ENCODE assay signal across 25 cellular contexts in the genomic region with DNA sequence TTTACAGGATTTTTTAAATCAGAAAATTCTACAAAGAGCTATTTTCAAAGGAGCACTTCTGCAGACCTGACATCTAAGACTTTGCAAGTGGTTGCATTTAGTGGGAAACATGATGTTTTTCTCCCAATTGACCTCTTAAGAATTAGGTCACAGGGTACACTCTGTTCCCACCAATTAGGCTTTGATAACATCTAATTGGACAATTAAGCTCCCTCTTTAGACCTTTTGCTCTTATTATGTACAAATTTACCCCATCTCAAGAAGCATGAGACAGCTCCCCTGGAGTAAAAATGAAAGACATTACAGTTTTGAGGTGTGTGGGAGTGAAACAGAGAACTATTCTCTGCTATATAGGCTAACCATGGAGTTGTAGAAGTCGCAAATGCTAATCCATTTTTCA.
"Had no signal": no experiment of that assay in that cellular context is flagged by ENCODE, and none has a peak within 500 bp of the region (broad histone marks: within the 10 kb centered on the region; RNA-seq: fewer than 3 reads in every experiment).

No MANE protein-coding gene starts in this region.

- ATAC-seq: activated naive CD4-positive, alpha-beta T cell treated with anti-CD3 and anti-CD28 coated beads, Interleukin-2, amount 50 U/mL, for 72 hours; activated T-cell treated with anti-CD3 and anti-CD28 coated beads, Interleukin-2, amount 50 U/mL, for 72 hours; gastroesophageal sphincter; heart right ventricle; WTC11 had no signal

- H3K9me3 Mint-ChIP-seq: activated CD4-positive, alpha-beta memory T cell treated with anti-CD3 and anti-CD28 coated beads, Interleukin-2, amount 10 ng/mL, durations not matched to agents 7 days and 5 days; activated naive CD4-positive, alpha-beta T cell treated with anti-CD3 and anti-CD28 coated beads, Interleukin-2, amount 10 ng/mL, durations not matched to agents 7 days and 5 days; activated naive CD4-positive, alpha-beta T cell treated with anti-CD3 and anti-CD28 coated beads, Interleukin-2, amount 50 U/mL, for 72 hours; activated naive CD8-positive, alpha-beta T cell treated with anti-CD3 and anti-CD28 coated beads, Interleukin-2, amount 10 ng/mL, durations not matched to agents 7 days and 5 days; activated T-cell treated with anti-CD3 and anti-CD28 coated beads, Interleukin-2, amount 50 U/mL, for 24 hours; activated T-cell treated with anti-CD3 and anti-CD28 coated beads, Interleukin-2, amount 50 U/mL, for 72 hours; WTC11 had no signal

- H3K36me3 Mint-ChIP-seq: activated naive CD4-positive, alpha-beta T cell treated with anti-CD3 and anti-CD28 coated beads, Interleukin-2, amount 10 ng/mL, durations not matched to agents 7 days and 5 days; activated naive CD4-positive, alpha-beta T cell treated with anti-CD3 and anti-CD28 coated beads, Interleukin-2, amount 50 U/mL, for 72 hours; brain; WTC11 had no signal

- H3K4me3 Mint-ChIP-seq: activated CD4-positive, alpha-beta memory T cell treated with anti-CD3 and anti-CD28 coated beads, Interleukin-2, amount 10 ng/mL, durations not matched to agents 7 days and 5 days; activated CD4-positive, alpha-beta T cell treated with anti-CD3 and anti-CD28 coated beads, Interleukin-2, amount 10 ng/mL, durations not matched to agents 7 days and 5 days; activated naive CD4-positive, alpha-beta T cell treated with anti-CD3 and anti-CD28 coated beads, Interleukin-2, amount 10 ng/mL, durations not matched to agents 7 days and 5 days; activated naive CD8-positive, alpha-beta T cell treated with anti-CD3 and anti-CD28 coated beads, Interleukin-2, amount 10 ng/mL, durations not matched to agents 7 days and 5 days; activated T-cell treated with anti-CD3 and anti-CD28 coated beads, Interleukin-2, amount 50 U/mL, for 24 hours; activated T-cell treated with anti-CD3 and anti-CD28 coated beads, Interleukin-2, amount 50 U/mL, for 72 hours; brain; WTC11 had no signal

- H3K27me3 Mint-ChIP-seq: activated CD4-positive, alpha-beta memory T cell treated with anti-CD3 and anti-CD28 coated beads, Interleukin-2, amount 10 ng/mL, durations not matched to agents 7 days and 5 days; activated CD4-positive, alpha-beta T cell treated with anti-CD3 and anti-CD28 coated beads, Interleukin-2, amount 10 ng/mL, durations not matched to agents 7 days and 5 days; activated naive CD4-positive, alpha-beta T cell treated with anti-CD3 and anti-CD28 coated beads, Interleukin-2, amount 10 ng/mL, durations not matched to agents 7 days and 5 days; activated naive CD8-positive, alpha-beta T cell treated with anti-CD3 and anti-CD28 coated beads, Interleukin-2, amount 10 ng/mL, durations not matched to agents 7 days and 5 days; activated T-cell treated with anti-CD3 and anti-CD28 coated beads, Interleukin-2, amount 50 U/mL, for 24 hours had no signal

- DNase-seq: activated CD4-positive, alpha-beta memory T cell treated with anti-CD3 and anti-CD28 coated beads, Interleukin-2, amount 10 ng/mL, durations not matched to agents 7 days and 5 days; activated CD4-positive, alpha-beta T cell treated with anti-CD3 and anti-CD28 coated beads for 1 hour; activated CD4-positive, alpha-beta T cell treated with anti-CD3 and anti-CD28 coated beads for 4 hours; activated CD4-positive, alpha-beta T cell treated with anti-CD3 and anti-CD28 coated beads, Interleukin-2, amount 10 ng/mL, durations not matched to agents 7 days and 5 days; activated CD4-positive, alpha-beta T cell treated with anti-CD3 and anti-CD28 coated beads, Interleukin-2, amount 50 U/mL, for 4 hours; activated CD8-positive, alpha-beta memory T cell treated with anti-CD3 and anti-CD28 coated beads, Interleukin-2, amount 50 U/mL, for 48 hours; activated gamma-delta T cell; activated naive CD4-positive, alpha-beta T cell; activated naive CD4-positive, alpha-beta T cell treated with anti-CD3 and anti-CD28 coated beads, Interleukin-2, amount 10 ng/mL, durations not matched to agents 7 days and 5 days; activated naive CD8-positive, alpha-beta T cell treated with anti-CD3 and anti-CD28 coated beads, Interleukin-2, amount 10 ng/mL, durations not matched to agents 7 days and 5 days; activated T-cell treated with anti-CD3 and anti-CD28 coated beads for 4 hours; activated T-cell treated with anti-CD3 and anti-CD28 coated beads, Interleukin-2, amount 50 U/mL, for 24 hours; activated T-cell treated with anti-CD3 and anti-CD28 coated beads, Interleukin-2, amount 50 U/mL, for 72 hours; central memory CD4-positive, alpha-beta T cell; cerebellar nuclear complex; colonic mucosa; effector CD8-positive, alpha-beta T cell; esophagus squamous epithelium; foreskin melanocyte; heart right ventricle; T-helper 2 cell had no signal

- H3K4me1 Mint-ChIP-seq: activated CD4-positive, alpha-beta memory T cell treated with anti-CD3 and anti-CD28 coated beads, Interleukin-2, amount 10 ng/mL, durations not matched to agents 7 days and 5 days; activated CD4-positive, alpha-beta T cell treated with anti-CD3 and anti-CD28 coated beads, Interleukin-2, amount 10 ng/mL, durations not matched to agents 7 days and 5 days; activated naive CD4-positive, alpha-beta T cell treated with anti-CD3 and anti-CD28 coated beads, Interleukin-2, amount 10 ng/mL, durations not matched to agents 7 days and 5 days; brain; WTC11 had no signal

- H3K27ac Mint-ChIP-seq: activated CD4-positive, alpha-beta memory T cell treated with anti-CD3 and anti-CD28 coated beads, Interleukin-2, amount 10 ng/mL, durations not matched to agents 7 days and 5 days; activated CD4-positive, alpha-beta T cell treated with anti-CD3 and anti-CD28 coated beads, Interleukin-2, amount 10 ng/mL, durations not matched to agents 7 days and 5 days; activated naive CD4-positive, alpha-beta T cell treated with anti-CD3 and anti-CD28 coated beads, Interleukin-2, amount 10 ng/mL, durations not matched to agents 7 days and 5 days; activated naive CD4-positive, alpha-beta T cell treated with anti-CD3 and anti-CD28 coated beads, Interleukin-2, amount 50 U/mL, for 72 hours; activated naive CD8-positive, alpha-beta T cell treated with anti-CD3 and anti-CD28 coated beads, Interleukin-2, amount 10 ng/mL, durations not matched to agents 7 days and 5 days; activated T-cell treated with anti-CD3 and anti-CD28 coated beads, Interleukin-2, amount 50 U/mL, for 24 hours; activated T-cell treated with anti-CD3 and anti-CD28 coated beads, Interleukin-2, amount 50 U/mL, for 72 hours; brain; WTC11 had no signal
